8 cellular contexts compared by ENCODE assay signal in the genomic region with DNA sequence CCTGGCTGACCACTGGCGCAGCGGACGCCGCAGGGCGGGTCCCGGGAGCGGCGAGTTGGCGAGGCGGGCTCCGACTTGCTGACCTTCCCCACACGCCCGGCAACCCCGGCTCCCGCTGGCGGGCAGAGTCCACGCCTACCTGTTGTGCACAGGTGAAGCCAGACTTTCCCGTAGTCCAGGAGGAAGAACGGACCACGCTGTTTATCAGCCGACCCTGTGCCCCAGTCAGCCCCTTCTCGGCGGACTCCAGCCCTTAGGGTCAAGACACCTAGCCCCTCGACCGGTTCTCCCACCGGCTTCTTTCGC. TPM values are rescaled to one million over a fixed set of nuclear protein-coding genes. Genes with fewer than 3 reads are reported as not detected.
DNase-seq lines count a peak whose midpoint lies in the region; ATAC-seq and TF ChIP-seq lines count a peak whose summit lies in the region.

No MANE protein-coding gene starts in this region.

- CTCF ChIA-PET in CD8-positive, alpha-beta T cell (lab: Charles Lee), result interaction anchor here (0.9 to 2.4 kb wide), 3 partner anchors 9 to 835 kb away, joined by 3 to 11 read pairs (median 4); partner anchors contain the start of gene DTD2

- no peaks in the 10 kb centered on the region for H3K9me3 Mint-ChIP-seq in CD8-positive, alpha-beta T cell
- no peaks in the 10 kb centered on the region for H3K9me3 Mint-ChIP-seq in T-helper 2 cell treated with Interferon-gamma antibody and Interleukin-4, amounts not matched to agents 5 μg/mL and 100 μg/mL, for 36 hours
- H3K9me3 Mint-ChIP-seq in endodermal cell, result no peaks in the 10 kb centered on the region

- ATAC-seq in CD8-positive, alpha-beta T cell, result peak; percentile 10
- ATAC-seq in GM19351 (IDR thresholded peaks at IDR 0.05; ENCODE audit: unreplicated experiment) (peak; percentile 18), HG03457 (IDR thresholded peaks at IDR 0.05; ENCODE audit: unreplicated experiment) (peak; percentile 15), upper lobe of left lung (ENCODE audit: low FRiP score in 2 of 2) (peak; percentile 91 to 95), HG03095 (IDR thresholded peaks at IDR 0.05; ENCODE audit: unreplicated experiment) (no peak)

- WGBS in endodermal cell (ENCODE audit: insufficient coverage in 1 of 2, insufficient read length in 1 of 2), 2 experiments, result 0% methylated on average over 17 to 27 of the region's 27 CpGs
- 0 to 1% methylated on average over 4 to 25 of the region's 27 CpGs for WGBS in upper lobe of left lung, 2 donors

- H3K27me3 Mint-ChIP-seq in CD8-positive, alpha-beta T cell (ENCODE audit: low read depth), result no peaks in the 10 kb centered on the region
- H3K27me3 Mint-ChIP-seq in T-helper 2 cell treated with Interferon-gamma antibody and Interleukin-4, amounts not matched to agents 5 μg/mL and 100 μg/mL, for 36 hours (ENCODE audit: low read depth), result peaks cover 2% of the 10 kb centered on the region
- no peaks in the 10 kb centered on the region for H3K27me3 Mint-ChIP-seq in endodermal cell (ENCODE audit: insufficient read depth)

- peak overlapping the region; percentile 97 for H3K4me3 Mint-ChIP-seq in CD8-positive, alpha-beta T cell
- H3K4me3 Mint-ChIP-seq in T-helper 2 cell treated with Interferon-gamma antibody and Interleukin-4, amounts not matched to agents 5 μg/mL and 100 μg/mL, for 36 hours, result peak overlapping the region; percentile 97
- H3K4me3 Mint-ChIP-seq in endodermal cell, result peak overlapping the region; percentile 94

- TF ChIP-seq CTCF in CD8-positive, alpha-beta T cell (IDR thresholded peaks at IDR 0.05), result no peak
- TF ChIP-seq CTCF in endodermal cell (conservative IDR thresholded peaks at IDR 0.05) (no peak), upper lobe of left lung (IDR thresholded peaks at IDR 0.05) (no peak)

- H3K9me3 ChIP-seq in CD8-positive, alpha-beta T cell (ENCODE audit: low read length), result no peaks in the 10 kb centered on the region
- H3K9me3 ChIP-seq in endodermal cell (ENCODE audit: control insufficient read depth, low read length) (no peaks in the 10 kb centered on the region), mononuclear cell (ENCODE audit: low read depth, low read length) (no peaks in the 10 kb centered on the region), upper lobe of left lung (no peaks in the 10 kb centered on the region)

- no peak for TF ChIP-seq EP300 in upper lobe of left lung (IDR thresholded peaks at IDR 0.05)

- H3K9ac ChIP-seq in endodermal cell (ENCODE audit: extremely low read depth, low read length, poor library complexity, severe bottlenecking), result peak overlapping the region; percentile 75

- peaks cover 27% of the 10 kb centered on the region for H3K4me1 Mint-ChIP-seq in CD8-positive, alpha-beta T cell (ENCODE audit: low read depth)
- peaks cover 20% of the 10 kb centered on the region for H3K4me1 Mint-ChIP-seq in T-helper 2 cell treated with Interferon-gamma antibody and Interleukin-4, amounts not matched to agents 5 μg/mL and 100 μg/mL, for 36 hours (ENCODE audit: low read depth)
- H3K4me1 Mint-ChIP-seq in endodermal cell, result peaks cover 11% of the 10 kb centered on the region

- H3K36me3 ChIP-seq in CD8-positive, alpha-beta T cell (ENCODE audit: insufficient read depth, low read length), result no peaks in the 10 kb centered on the region
- no peaks in the 10 kb centered on the region for H3K36me3 ChIP-seq in endodermal cell (ENCODE audit: control insufficient read depth, insufficient read depth, low read length)
- no peaks in the 10 kb centered on the region for H3K36me3 ChIP-seq in upper lobe of left lung

- no peaks in the 10 kb centered on the region for H3K27me3 ChIP-seq in CD8-positive, alpha-beta T cell (ENCODE audit: insufficient read depth, low read length)
- H3K27me3 ChIP-seq in endodermal cell (ENCODE audit: control insufficient read depth, insufficient read depth, low read length, poor library complexity, severe bottlenecking) (no peaks in the 10 kb centered on the region), mononuclear cell (ENCODE audit: insufficient read depth, low read length) (no peaks in the 10 kb centered on the region), upper lobe of left lung (no peaks in the 10 kb centered on the region)

- DNase-seq in CD8-positive, alpha-beta T cell, result peak in 3 of 7 experiments; percentile 6 to 20 (median 14)
- peak; percentile 18 for DNase-seq in T-helper 2 cell treated with Interferon-gamma antibody and Interleukin-4, amounts not matched to agents 5 μg/mL and 100 μg/mL, for 36 hours (ENCODE audit: low spot score)
- peak; percentile 91 for DNase-seq in endodermal cell
- DNase-seq in upper lobe of left lung, result peak; percentile 88 to 95

- peaks cover 3% of the 10 kb centered on the region for H3K36me3 Mint-ChIP-seq in CD8-positive, alpha-beta T cell
- peaks cover 1% of the 10 kb centered on the region for H3K36me3 Mint-ChIP-seq in T-helper 2 cell treated with Interferon-gamma antibody and Interleukin-4, amounts not matched to agents 5 μg/mL and 100 μg/mL, for 36 hours (ENCODE audit: low read depth)
- peaks cover 3% of the 10 kb centered on the region for H3K36me3 Mint-ChIP-seq in endodermal cell (ENCODE audit: low read depth)

- no peak for TF ChIP-seq POLR2A in upper lobe of left lung (IDR thresholded peaks at IDR 0.05)

- POLR2A ChIA-PET in CD8-positive, alpha-beta T cell (lab: Charles Lee), result interaction anchor here (0.7 to 2.0 kb wide), 12 partner anchors 10 to 393 kb away, joined by 3 to 19 read pairs (median 4); partner anchors contain the start of genes DTD2, HECTD1 and STRN3

- peak overlapping the region; percentile 71 for H3K27ac ChIP-seq in CD8-positive, alpha-beta T cell (ENCODE audit: low read depth, low read length)
- peak overlapping the region; percentile 80 for H3K27ac ChIP-seq in endodermal cell (ENCODE audit: low read depth, low read length)
- peak overlapping the region; percentile 86 to 95 (median 90) for H3K27ac ChIP-seq in upper lobe of left lung

- peaks cover 13% of the 10 kb centered on the region for H3K4me1 ChIP-seq in CD8-positive, alpha-beta T cell (ENCODE audit: insufficient read depth, low read length)
- no peaks in the 10 kb centered on the region for H3K4me1 ChIP-seq in endodermal cell (ENCODE audit: control insufficient read depth, insufficient read depth, low read length)
- peaks cover 9% of the 10 kb centered on the region for H3K4me1 ChIP-seq in mononuclear cell (ENCODE audit: insufficient read depth, low read length)
- peaks cover 14 to 22% (median 17%) of the 10 kb centered on the region in 4 donors for H3K4me1 ChIP-seq in upper lobe of left lung

- peak overlapping the region; percentile 91 for H3K27ac Mint-ChIP-seq in CD8-positive, alpha-beta T cell
- H3K27ac Mint-ChIP-seq in T-helper 2 cell treated with Interferon-gamma antibody and Interleukin-4, amounts not matched to agents 5 μg/mL and 100 μg/mL, for 36 hours, result peak overlapping the region; percentile 90
- H3K27ac Mint-ChIP-seq in endodermal cell, result peak overlapping the region; percentile 95

- peak overlapping the region; percentile 96 for H3K4me3 ChIP-seq in CD8-positive, alpha-beta T cell (ENCODE audit: low read depth, low read length)
- H3K4me3 ChIP-seq in endodermal cell (ENCODE audit: low read length) (peak overlapping the region; percentile 97), mononuclear cell (ENCODE audit: low read length) (peak overlapping the region; percentile 96), upper lobe of left lung (peak overlapping the region; percentile 64 to 95 (median 87))

- intact Hi-C loops in CD8-positive, alpha-beta T cell (cut with DNase I, micrococcal nuclease), result loop anchor here (1.0 to 5.0 kb wide), 8 partner anchors 37 to 863 kb away; partner anchors contain the start of genes DTD2 (in 2 of the 2), AP4S1 (in 1 of the 2), G2E3 (in 1 of the 2) and HECTD1 (in 1 of the 2)

RNA-seq across cellular contexts. Expression of gene HEATR5A, which starts 0.4 kb away (rescaled TPM):
- 1 to 10 TPM; 3.4 to 3.5 TPM for total RNA-seq in CD8-positive, alpha-beta T cell
- total RNA-seq in endodermal cell (10 to 100 TPM; 31.7 to 36.4 TPM), mononuclear cell (4.1 TPM), upper lobe of left lung (10 to 100 TPM; 19.6 to 66.0 (median 39.3) TPM)
- 9.7 TPM for polyA plus RNA-seq in endodermal cell (2013, experiment 1 of 2)
- polyA plus RNA-seq in endodermal cell (2013, experiment 2 of 2), result 10.4 TPM

RNA-seq across cellular contexts. Expression of gene DTD2, which starts 37.3 kb away (rescaled TPM):
- total RNA-seq in CD8-positive, alpha-beta T cell, result 1 to 10 TPM; 4.9 to 6.5 TPM
- total RNA-seq in endodermal cell, result 10 to 100 TPM; 12.7 to 14.9 TPM
- polyA plus RNA-seq in endodermal cell (2013, experiment 1 of 2), result 19.2 TPM
- polyA plus RNA-seq in endodermal cell (2013, experiment 2 of 2), result 16.2 TPM
- total RNA-seq in mononuclear cell, result 10.0 TPM
- total RNA-seq in upper lobe of left lung, result 10 to 100 TPM; 15.6 to 42.4 (median 20.8) TPM
